ENCODE assay signal across 19 cellular contexts in the genomic region with DNA sequence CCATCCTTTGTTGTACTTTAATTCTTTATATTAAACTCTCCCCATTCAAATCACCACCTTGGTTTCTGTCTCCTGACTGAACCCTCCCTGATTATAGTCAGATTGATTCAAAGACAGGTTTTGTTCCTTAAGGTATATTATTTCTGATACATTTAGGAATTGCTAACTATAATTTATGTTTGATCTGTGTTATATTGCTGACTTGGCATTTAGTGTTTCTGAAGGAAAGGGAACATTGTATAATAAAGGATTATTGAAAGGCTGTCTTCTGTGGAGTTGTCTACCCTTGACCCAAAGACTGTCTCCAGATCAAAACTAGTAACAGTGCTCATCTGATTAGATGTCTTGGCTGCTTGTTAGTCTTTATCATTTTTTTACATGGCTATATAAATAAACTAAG. TPM values are rescaled to one million over a fixed set of nuclear protein-coding genes. Genes with fewer than 3 reads are reported as not detected.
A peak's percentile ranks its signal among the peaks of the same experiment; 100 is the strongest.
DNase-seq lines count a peak whose midpoint lies in the region; ATAC-seq, FAIRE-seq and TF ChIP-seq lines count a peak whose summit lies in the region.
"Had no signal": no experiment of that assay in that cellular context is flagged by ENCODE, and none has a peak within 500 bp of the region (broad histone marks: within the 10 kb centered on the region; RNA-seq: fewer than 3 reads in every experiment).

No MANE protein-coding gene starts in this region.

- no peaks in the 10 kb centered on the region for H3K36me3 ChIP-seq in CD4-positive, CD25-positive, alpha-beta regulatory T cell (ENCODE audit: control insufficient read depth, insufficient read depth, low read length)
- peaks cover 2 to 26% of the 10 kb centered on the region in 2 experiments for H3K36me3 ChIP-seq in keratinocyte (ENCODE audit: control insufficient read depth in 2 of 2, extremely low read depth in 1 of 2, insufficient read depth in 2 of 2, low read length in 2 of 2)
- H3K36me3 ChIP-seq in kidney (ENCODE audit: control insufficient read depth in 1 of 2, insufficient read depth in 2 of 2, low read length in 2 of 2) = no peaks in the 10 kb centered on the region

- H2AFZ ChIP-seq in keratinocyte (ENCODE audit: control insufficient read depth, low read length) = peak overlapping the region; percentile 1

- peaks cover 62% of the 10 kb centered on the region for H3K36me3 Mint-ChIP-seq in T-helper 1 cell treated with Interleukin-12 subunit alpha and Interleukin-12 subunit beta and Interleukin-4 antibody, amounts not matched to agents 30 μg/mL and 1 μg/mL, for 36 hours (ENCODE audit: low read depth)
- H3K36me3 Mint-ChIP-seq in CD4-positive, CD25-positive, alpha-beta regulatory T cell = no peaks in the 10 kb centered on the region
- H3K36me3 Mint-ChIP-seq in activated T-helper 1 cell treated with anti-CD3 and anti-CD28 coated beads, Interleukin-12 subunit alpha, Interleukin-12 subunit beta, Interleukin-2, Interleukin-4 antibody, amounts not matched to agents 30 ng/mL and 10 ng/mL and 1 ng/mL, durations not matched to agents 14 hours and 24 hours and 36 hours (ENCODE audit: low read depth) = peaks cover 80% of the 10 kb centered on the region
- H3K36me3 Mint-ChIP-seq in activated CD8-positive, alpha-beta memory T cell treated with anti-CD3 and anti-CD28 coated beads, Interleukin-2, amount 10 ng/mL, durations not matched to agents 7 days and 5 days = peaks cover 85% of the 10 kb centered on the region
- H3K36me3 Mint-ChIP-seq: IgD-negative memory B cell had no signal

- CTCF ChIA-PET in activated CD8-positive, alpha-beta memory T cell treated with anti-CD3 and anti-CD28 coated beads, Interleukin-2, amount 10 ng/mL, durations not matched to agents 7 days and 5 days (lab: Charles Lee) = no interaction called here

- no peak overlapping the region for H3K4me2 ChIP-seq in keratinocyte (ENCODE audit: control insufficient read depth, extremely low read depth, insufficient read depth, low read depth, low read length)

- TF ChIP-seq CTCF in keratinocyte (optimal IDR thresholded peaks at IDR 0.05 in 1 of 3, IDR thresholded peaks at IDR 0.05 in 1 of 3, conservative IDR thresholded peaks at IDR 0.05 in 1 of 3; ENCODE audit: extremely low read depth in 1 of 3, insufficient read depth in 2 of 3, low read length in 3 of 3) = no peak
- no peak for TF ChIP-seq CTCF in kidney (IDR thresholded peaks at IDR 0.05; ENCODE audit: borderline replicate concordance, extremely low read depth, insufficient read depth)

- H3K9ac ChIP-seq in keratinocyte (ENCODE audit: control insufficient read depth, extremely low read depth, insufficient read depth, low read length) = no peak overlapping the region
- no peak overlapping the region for H3K9ac ChIP-seq in kidney (ENCODE audit: low read length in 2 of 2)
- H3K9ac ChIP-seq: BLaER1 treated with 17β-estradiol and CSF1 and Interleukin-3, amounts not matched to agents 10 nM and 100 nM had no signal

- H3K9me1 ChIP-seq in keratinocyte (ENCODE audit: control insufficient read depth, extremely low read depth, insufficient read depth, low read length) = no peaks in the 10 kb centered on the region

- no peak for ATAC-seq in CD4-positive, CD25-positive, alpha-beta regulatory T cell (ENCODE audit: low read depth in 2 of 2)
- no peak for ATAC-seq in activated CD8-positive, alpha-beta memory T cell treated with anti-CD3 and anti-CD28 coated beads, Interleukin-2, amount 10 ng/mL, durations not matched to agents 7 days and 5 days

- DNase-seq in T-helper 1 cell (no peak), keratinocyte (ENCODE audit: low read depth, low spot score) (no peak), kidney (no peak), cortex of kidney (lab: John Stamatoyannopoulos, UW) (no peak)
- no peak for DNase-seq in CD4-positive, CD25-positive, alpha-beta regulatory T cell
- DNase-seq in activated T-helper 1 cell treated with anti-CD3 and anti-CD28 coated beads, Interleukin-12 subunit alpha, Interleukin-12 subunit beta, Interleukin-2, Interleukin-4 antibody, amounts not matched to agents 30 ng/mL and 10 ng/mL and 1 ng/mL, durations not matched to agents 14 hours and 24 hours and 36 hours (ENCODE audit: low spot score) = no peak
- DNase-seq in activated CD8-positive, alpha-beta memory T cell treated with anti-CD3 and anti-CD28 coated beads, Interleukin-2, amount 10 ng/mL, durations not matched to agents 7 days and 5 days = no peak
- DNase-seq: 8988T; EL; GOT3; NCI-H1436; NCI-H2029; NCI-H2171; NCI-H446 treated with DMSO at 0.1 percent for 48 hours; NK-92 treated with Interleukin-12 subunit alpha and Interleukin-12 subunit beta, amount 100 ng/mL, for 24 hours; SHP77 treated with DMSO at 0.1 percent for 48 hours had no signal

- no peaks in the 10 kb centered on the region for H4K20me1 ChIP-seq in keratinocyte (ENCODE audit: control insufficient read depth, extremely low read depth, insufficient read depth, low read length)

- H3K27me3 Mint-ChIP-seq in T-helper 1 cell treated with Interleukin-12 subunit alpha and Interleukin-12 subunit beta and Interleukin-4 antibody, amounts not matched to agents 30 μg/mL and 1 μg/mL, for 36 hours (ENCODE audit: low read depth) = no peaks in the 10 kb centered on the region
- H3K27me3 Mint-ChIP-seq in CD4-positive, CD25-positive, alpha-beta regulatory T cell = no peaks in the 10 kb centered on the region
- no peaks in the 10 kb centered on the region for H3K27me3 Mint-ChIP-seq in activated T-helper 1 cell treated with anti-CD3 and anti-CD28 coated beads, Interleukin-12 subunit alpha, Interleukin-12 subunit beta, Interleukin-2, Interleukin-4 antibody, amounts not matched to agents 30 ng/mL and 10 ng/mL and 1 ng/mL, durations not matched to agents 14 hours and 24 hours and 36 hours (ENCODE audit: insufficient read depth)
- H3K27me3 Mint-ChIP-seq in activated CD8-positive, alpha-beta memory T cell treated with anti-CD3 and anti-CD28 coated beads, Interleukin-2, amount 10 ng/mL, durations not matched to agents 7 days and 5 days = no peaks in the 10 kb centered on the region
- H3K27me3 Mint-ChIP-seq: IgD-negative memory B cell had no signal

- peaks cover 67% of the 10 kb centered on the region for H3K4me1 Mint-ChIP-seq in T-helper 1 cell treated with Interleukin-12 subunit alpha and Interleukin-12 subunit beta and Interleukin-4 antibody, amounts not matched to agents 30 μg/mL and 1 μg/mL, for 36 hours (ENCODE audit: low read depth)
- H3K4me1 Mint-ChIP-seq in CD4-positive, CD25-positive, alpha-beta regulatory T cell = peaks cover 26 to 95% (median 55%) of the 10 kb centered on the region in 4 donors
- peaks cover 84% of the 10 kb centered on the region for H3K4me1 Mint-ChIP-seq in activated T-helper 1 cell treated with anti-CD3 and anti-CD28 coated beads, Interleukin-12 subunit alpha, Interleukin-12 subunit beta, Interleukin-2, Interleukin-4 antibody, amounts not matched to agents 30 ng/mL and 10 ng/mL and 1 ng/mL, durations not matched to agents 14 hours and 24 hours and 36 hours (ENCODE audit: low read depth)
- H3K4me1 Mint-ChIP-seq in activated CD8-positive, alpha-beta memory T cell treated with anti-CD3 and anti-CD28 coated beads, Interleukin-2, amount 10 ng/mL, durations not matched to agents 7 days and 5 days = peaks cover 67% of the 10 kb centered on the region

- no peak for FAIRE-seq in keratinocyte (lab: Jason Lieb, UNC)
- FAIRE-seq in kidney (lab: Jason Lieb, UNC) = no peak

- H3K4me1 ChIP-seq in CD4-positive, CD25-positive, alpha-beta regulatory T cell (ENCODE audit: control insufficient read depth, insufficient read depth, low read length, poor library complexity, severe bottlenecking) = peaks cover 23% of the 10 kb centered on the region
- H3K4me1 ChIP-seq in keratinocyte (ENCODE audit: control insufficient read depth, extremely low read depth, insufficient read depth, low read length) (no peaks in the 10 kb centered on the region), kidney (ENCODE audit: control insufficient read depth in 1 of 2, insufficient read depth in 1 of 2, low read depth in 1 of 2, low read length in 2 of 2) (no peaks in the 10 kb centered on the region)

- peak overlapping the region; percentile 54 for H3K4me3 ChIP-seq in CD4-positive, CD25-positive, alpha-beta regulatory T cell (ENCODE audit: low read depth, low read length)
- no peak overlapping the region for H3K4me3 ChIP-seq in keratinocyte (ENCODE audit: control insufficient read depth in 2 of 3, extremely low read depth in 1 of 3, insufficient read depth in 2 of 3, low read depth in 1 of 3, low read length in 3 of 3)
- H3K4me3 ChIP-seq in kidney (ENCODE audit: low read length in 2 of 2) = no peak overlapping the region
- H3K4me3 ChIP-seq: BLaER1 treated with 17β-estradiol and CSF1 and Interleukin-3, amounts not matched to agents 10 nM and 100 nM had no signal

- no peak overlapping the region for H3K27ac ChIP-seq in CD4-positive, CD25-positive, alpha-beta regulatory T cell (ENCODE audit: insufficient read depth, low read length, poor library complexity, severe bottlenecking)
- no peak overlapping the region for H3K27ac ChIP-seq in keratinocyte (ENCODE audit: control insufficient read depth, insufficient read depth, low read length)
- H3K27ac ChIP-seq in kidney (ENCODE audit: low read depth in 2 of 2, low read length in 2 of 2) = no peak overlapping the region
- H3K27ac ChIP-seq: BLaER1 treated with 17β-estradiol and CSF1 and Interleukin-3, amounts not matched to agents 10 nM and 100 nM had no signal

- H3K9me3 Mint-ChIP-seq in T-helper 1 cell treated with Interleukin-12 subunit alpha and Interleukin-12 subunit beta and Interleukin-4 antibody, amounts not matched to agents 30 μg/mL and 1 μg/mL, for 36 hours = no peaks in the 10 kb centered on the region
- H3K9me3 Mint-ChIP-seq in CD4-positive, CD25-positive, alpha-beta regulatory T cell = peaks cover 0 to 2% (median 0%) of the 10 kb centered on the region in 7 donors
- no peaks in the 10 kb centered on the region for H3K9me3 Mint-ChIP-seq in activated T-helper 1 cell treated with anti-CD3 and anti-CD28 coated beads, Interleukin-12 subunit alpha, Interleukin-12 subunit beta, Interleukin-2, Interleukin-4 antibody, amounts not matched to agents 30 ng/mL and 10 ng/mL and 1 ng/mL, durations not matched to agents 14 hours and 24 hours and 36 hours
- H3K9me3 Mint-ChIP-seq in activated CD8-positive, alpha-beta memory T cell treated with anti-CD3 and anti-CD28 coated beads, Interleukin-2, amount 10 ng/mL, durations not matched to agents 7 days and 5 days (ENCODE audit: low read depth) = no peaks in the 10 kb centered on the region
- H3K9me3 Mint-ChIP-seq: IgD-negative memory B cell had no signal

- no peaks in the 10 kb centered on the region for H3K27me3 ChIP-seq in CD4-positive, CD25-positive, alpha-beta regulatory T cell (ENCODE audit: control insufficient read depth, insufficient read depth, low read length)
- no peaks in the 10 kb centered on the region for H3K27me3 ChIP-seq in keratinocyte (ENCODE audit: control insufficient read depth, extremely low read depth, insufficient read depth, low read length)
- H3K27me3 ChIP-seq: BLaER1 treated with 17β-estradiol and CSF1 and Interleukin-3, amounts not matched to agents 10 nM and 100 nM had no signal

- peak overlapping the region; percentile 32 for H3K4me3 Mint-ChIP-seq in T-helper 1 cell treated with Interleukin-12 subunit alpha and Interleukin-12 subunit beta and Interleukin-4 antibody, amounts not matched to agents 30 μg/mL and 1 μg/mL, for 36 hours
- H3K4me3 Mint-ChIP-seq in CD4-positive, CD25-positive, alpha-beta regulatory T cell = peak overlapping the region in 1 of 4 donors; percentile 48
- H3K4me3 Mint-ChIP-seq in activated T-helper 1 cell treated with anti-CD3 and anti-CD28 coated beads, Interleukin-12 subunit alpha, Interleukin-12 subunit beta, Interleukin-2, Interleukin-4 antibody, amounts not matched to agents 30 ng/mL and 10 ng/mL and 1 ng/mL, durations not matched to agents 14 hours and 24 hours and 36 hours = no peak overlapping the region
- no peak overlapping the region for H3K4me3 Mint-ChIP-seq in activated CD8-positive, alpha-beta memory T cell treated with anti-CD3 and anti-CD28 coated beads, Interleukin-2, amount 10 ng/mL, durations not matched to agents 7 days and 5 days

- no peaks in the 10 kb centered on the region for H3K9me3 ChIP-seq in CD4-positive, CD25-positive, alpha-beta regulatory T cell (ENCODE audit: control insufficient read depth in 2 of 2, low read length in 2 of 2)
- H3K9me3 ChIP-seq in keratinocyte (ENCODE audit: control insufficient read depth, low read depth, low read length) (no peaks in the 10 kb centered on the region), kidney (ENCODE audit: control insufficient read depth in 1 of 2, low read length in 2 of 2) (no peaks in the 10 kb centered on the region)
- H3K9me3 ChIP-seq: BLaER1 treated with 17β-estradiol and CSF1 and Interleukin-3, amounts not matched to agents 10 nM and 100 nM had no signal

- peaks cover 77% of the 10 kb centered on the region for H3K79me2 ChIP-seq in keratinocyte (ENCODE audit: control insufficient read depth, insufficient read depth, low read length)

- H3K27ac Mint-ChIP-seq in T-helper 1 cell treated with Interleukin-12 subunit alpha and Interleukin-12 subunit beta and Interleukin-4 antibody, amounts not matched to agents 30 μg/mL and 1 μg/mL, for 36 hours = peak overlapping the region; percentile 64
- peak overlapping the region in 2 of 3 donors; percentile 23 to 55 for H3K27ac Mint-ChIP-seq in CD4-positive, CD25-positive, alpha-beta regulatory T cell
- peak overlapping the region; percentile 10 for H3K27ac Mint-ChIP-seq in activated T-helper 1 cell treated with anti-CD3 and anti-CD28 coated beads, Interleukin-12 subunit alpha, Interleukin-12 subunit beta, Interleukin-2, Interleukin-4 antibody, amounts not matched to agents 30 ng/mL and 10 ng/mL and 1 ng/mL, durations not matched to agents 14 hours and 24 hours and 36 hours
- H3K27ac Mint-ChIP-seq in activated CD8-positive, alpha-beta memory T cell treated with anti-CD3 and anti-CD28 coated beads, Interleukin-2, amount 10 ng/mL, durations not matched to agents 7 days and 5 days = no peak overlapping the region
- H3K27ac Mint-ChIP-seq: IgD-negative memory B cell had no signal

- dilution Hi-C loops in keratinocyte (cut with MboI; ENCODE audit: extremely low pct_ligation_motif_present, low sequenced_read_pairs) = no loop called here

- intact Hi-C loops in activated T-helper 1 cell treated with anti-CD3 and anti-CD28 coated beads, Interleukin-12 subunit alpha, Interleukin-12 subunit beta, Interleukin-2, Interleukin-4 antibody, amounts not matched to agents 30 ng/mL and 10 ng/mL and 1 ng/mL, durations not matched to agents 14 hours and 24 hours and 36 hours (cut with micrococcal nuclease) = no loop called here
- intact Hi-C loops in kidney (cut with DNase I) = no loop called here

RNA-seq across cellular contexts. Expression of a gene that starts 10.3 kb away (rescaled TPM):
- 2.1 TPM for total RNA-seq in CD4-positive, CD25-positive, alpha-beta regulatory T cell
- polyA plus RNA-seq in CD4-positive, CD25-positive, alpha-beta regulatory T cell = 1 to 10 TPM; 2.2 to 7.8 (median 5.3) TPM
- total RNA-seq in activated T-helper 1 cell treated with anti-CD3 and anti-CD28 coated beads, Interleukin-12 subunit alpha, Interleukin-12 subunit beta, Interleukin-2, Interleukin-4 antibody, amounts not matched to agents 30 ng/mL and 10 ng/mL and 1 ng/mL, durations not matched to agents 14 hours and 24 hours and 36 hours = 100 and 104 TPM in 2 replicates
- polyA plus RNA-seq in keratinocyte (5.2 to 43.8 TPM (median 19.2 TPM) in 3 replicates), kidney (ENCODE audit: insufficient read depth, low read depth, low replicate concordance) (3.1 TPM)
- polyA plus RNA-seq in keratinocyte (2011; ENCODE audit: low read depth) = not detected
- polyA plus RNA-seq in keratinocyte (2011; cell fraction: cytosol; rRNA removed) = 3.8 and 9.7 TPM in 2 replicates
- polyA plus RNA-seq in keratinocyte (2011; cell fraction: nucleus; rRNA removed) = 5.2 and 7.4 TPM in 2 replicates
- polyA plus RNA-seq in keratinocyte (2012; ENCODE audit: low replicate concordance) = 0.49 and 20.9 TPM in 2 replicates
- 0.89 to 8.6 TPM (median 2.2 TPM) in 3 replicates for polyA minus RNA-seq in keratinocyte
- polyA minus RNA-seq in keratinocyte (2011; cell fraction: cytosol; rRNA and poly(A)+ RNA removed) = 6.3 TPM
- polyA minus RNA-seq in keratinocyte (2011; cell fraction: nucleus; rRNA and poly(A)+ RNA removed) = 1.3 and 1.6 TPM in 2 replicates
- 3.3 TPM for total RNA-seq in kidney
- total RNA-seq in activated CD8-positive, alpha-beta memory T cell treated with anti-CD3 and anti-CD28 coated beads, Interleukin-2, amount 10 ng/mL, durations not matched to agents 7 days and 5 days = 100 to 1,000 TPM; 111 to 123 TPM

Comparison
In these comparisons a context has a peak if more than half of its experiments do, and no peak if none do; other contexts are left out.
1. RNA of a gene that starts 10.3 kb away (total RNA-seq): 111 to 123 TPM in activated CD8-positive, alpha-beta memory T cell treated with anti-CD3 and anti-CD28 coated beads, Interleukin-2, amount 10 ng/mL, durations not matched to agents 7 days and 5 days and 100 to 104 TPM in activated T-helper 1 cell treated with anti-CD3 and anti-CD28 coated beads, Interleukin-12 subunit alpha, Interleukin-12 subunit beta, Interleukin-2, Interleukin-4 antibody, amounts not matched to agents 30 ng/mL and 10 ng/mL and 1 ng/mL, durations not matched to agents 14 hours and 24 hours and 36 hours; 3.3 TPM in kidney (single experiment) and 2.1 TPM in CD4-positive, CD25-positive, alpha-beta regulatory T cell (single experiment); every median in the first group is over 10 times any median in the second.